3 cellular contexts compared by ENCODE assay signal in genomic region chrX:18739609-18740008, GRCh38. TPM values are rescaled to one million over a fixed set of nuclear protein-coding genes. Genes with fewer than 3 reads are reported as not detected.
"Had no signal": no experiment of that assay in that cellular context is flagged by ENCODE, and none has a peak within 500 bp of the region (broad histone marks: within the 10 kb centered on the region; RNA-seq: fewer than 3 reads in every experiment).

No MANE protein-coding gene starts in this region.

RNA-seq across cellular contexts. Expression of gene PPEF1, which starts 32.2 kb away (rescaled TPM):
- total RNA-seq: left colon, thoracic aorta, vagina had no signal
